27 cellular contexts compared by ENCODE assay signal in the genomic region with DNA sequence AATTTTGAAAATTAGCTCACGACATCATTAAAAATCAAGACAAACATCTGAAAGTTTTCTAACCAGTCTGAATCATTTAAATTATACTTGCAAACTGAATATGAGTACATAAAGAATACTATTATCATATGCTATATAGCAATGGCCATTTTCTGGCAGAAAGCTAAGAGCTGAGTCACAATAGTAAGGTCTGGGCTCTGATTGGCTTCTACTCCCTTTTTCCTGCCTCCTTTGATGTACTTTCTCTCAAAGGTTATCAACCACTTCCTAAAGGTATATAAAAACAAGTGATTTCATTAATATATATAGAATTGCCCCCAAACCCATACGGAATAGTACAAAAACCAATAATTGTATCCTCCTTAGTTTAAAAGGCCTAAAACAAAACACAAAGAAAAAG. TPM values are rescaled to one million over a fixed set of nuclear protein-coding genes. Genes with fewer than 3 reads are reported as not detected.
DNase-seq lines count a peak whose midpoint lies in the region; ATAC-seq and TF ChIP-seq lines count a peak whose summit lies in the region.
"Had no signal": no experiment of that assay in that cellular context is flagged by ENCODE, and none has a peak within 500 bp of the region (broad histone marks: within the 10 kb centered on the region; RNA-seq: fewer than 3 reads in every experiment).

No MANE protein-coding gene starts in this region.

- ATAC-seq in T-helper 17 cell: no peak
- ATAC-seq in stimulated activated naive CD8-positive, alpha-beta T cell treated with anti-CD3 and anti-CD28 coated beads, Interleukin-15, amount 100 ng/mL, for 72 hours: peak; percentile 49
- no peak for ATAC-seq in HG03097 (IDR thresholded peaks at IDR 0.05; ENCODE audit: low FRiP score, unreplicated experiment)
- no peak for ATAC-seq in GM21619 (IDR thresholded peaks at IDR 0.05; ENCODE audit: unreplicated experiment)
- ATAC-seq: left ventricle myocardium superior, pancreas, SK-N-SH treated with all-trans-retinoic acid at 6 μM for 48 hours had no signal

- no peak for DNase-seq in activated naive CD4-positive, alpha-beta T cell treated with anti-CD3 and anti-CD28 coated beads for 36 hours
- DNase-seq in activated naive CD4-positive, alpha-beta T cell treated with Interleukin-2 at 50 U/mL for 16 hours: no peak
- DNase-seq in T-helper 17 cell (no peak), NCI-H510A treated with DMSO at 0.1 percent for 48 hours (lab: John Stamatoyannopoulos, UW) (no peak)
- DNase-seq in stimulated activated naive CD8-positive, alpha-beta T cell treated with anti-CD3 and anti-CD28 coated beads, Interleukin-15, amount 100 ng/mL, for 72 hours: no peak
- DNase-seq: activated gamma-delta T cell treated with Interleukin-2 at 50 U/mL for 16 hours; DMS 273 treated with DMSO at 0.1 percent for 48 hours; HCEC 1CT; islet precursor cell; left ventricle myocardium superior; NCI-H1092 treated with DMSO at 0.1 percent for 48 hours; NCI-H1930; NCI-H2227 treated with DMSO at 0.1 percent for 48 hours; NCI-H774; pancreas; spleen; stimulated activated CD4-positive, alpha-beta T cell treated with anti-CD3 and anti-CD28 coated beads, Interleukin-4, amount 100 ng/mL, for 1 hour; T-helper 9 cell; tibial artery had no signal

- H3K4me1 Mint-ChIP-seq in activated naive CD4-positive, alpha-beta T cell treated with anti-CD3 and anti-CD28 coated beads for 36 hours (ENCODE audit: low read depth): peaks cover 30% of the 10 kb centered on the region
- peaks cover 26% of the 10 kb centered on the region for H3K4me1 Mint-ChIP-seq in T-helper 17 cell
- peaks cover 39% of the 10 kb centered on the region for H3K4me1 Mint-ChIP-seq in brain
- H3K4me1 Mint-ChIP-seq in stimulated activated naive CD8-positive, alpha-beta T cell treated with anti-CD3 and anti-CD28 coated beads, Interleukin-15, amount 100 ng/mL, for 72 hours: peaks cover 28% of the 10 kb centered on the region
- H3K4me1 Mint-ChIP-seq: nephron had no signal

- peaks cover 21% of the 10 kb centered on the region for H3K36me3 Mint-ChIP-seq in activated naive CD4-positive, alpha-beta T cell treated with anti-CD3 and anti-CD28 coated beads for 36 hours (ENCODE audit: low read depth)
- H3K36me3 Mint-ChIP-seq in T-helper 17 cell (ENCODE audit: low read depth) (peaks cover 3% of the 10 kb centered on the region), brain (no peaks in the 10 kb centered on the region)

- H3K4me3 Mint-ChIP-seq in activated naive CD4-positive, alpha-beta T cell treated with anti-CD3 and anti-CD28 coated beads for 36 hours: peak overlapping the region; percentile 35
- H3K4me3 Mint-ChIP-seq in T-helper 17 cell (peak overlapping the region; percentile 75), brain (peak overlapping the region in 3 of 5 experiments; percentile 19 to 59 (median 36))
- peak overlapping the region; percentile 64 to 81 for H3K4me3 Mint-ChIP-seq in stimulated activated naive CD8-positive, alpha-beta T cell treated with anti-CD3 and anti-CD28 coated beads, Interleukin-15, amount 100 ng/mL, for 72 hours
- H3K4me3 Mint-ChIP-seq: nephron had no signal

- H3K27me3 Mint-ChIP-seq in activated naive CD4-positive, alpha-beta T cell treated with anti-CD3 and anti-CD28 coated beads for 36 hours (ENCODE audit: low read depth): no peaks in the 10 kb centered on the region
- H3K27me3 Mint-ChIP-seq in T-helper 17 cell (no peaks in the 10 kb centered on the region), brain (peaks cover 18% of the 10 kb centered on the region)
- H3K27me3 Mint-ChIP-seq in stimulated activated naive CD8-positive, alpha-beta T cell treated with anti-CD3 and anti-CD28 coated beads, Interleukin-15, amount 100 ng/mL, for 72 hours: no peaks in the 10 kb centered on the region

- peak overlapping the region; percentile 52 for H3K27ac Mint-ChIP-seq in activated naive CD4-positive, alpha-beta T cell treated with anti-CD3 and anti-CD28 coated beads for 36 hours
- H3K27ac Mint-ChIP-seq in T-helper 17 cell: no peak overlapping the region
- peak overlapping the region in 2 of 5 experiments; percentile 21 to 33 for H3K27ac Mint-ChIP-seq in brain
- H3K27ac Mint-ChIP-seq in stimulated activated naive CD8-positive, alpha-beta T cell treated with anti-CD3 and anti-CD28 coated beads, Interleukin-15, amount 100 ng/mL, for 72 hours: peak overlapping the region; percentile 35 to 98
- H3K27ac Mint-ChIP-seq: nephron had no signal

- CTCF ChIA-PET in activated naive CD4-positive, alpha-beta T cell treated with anti-CD3 and anti-CD28 coated beads for 36 hours (lab: Charles Lee): interaction anchor here (0.7 to 2.2 kb wide), 7 partner anchors 11 to 98 kb away, joined by 3 to 9 read pairs (median 7); no protein-coding TSS in a partner anchor

- H3K9me3 Mint-ChIP-seq in activated naive CD4-positive, alpha-beta T cell treated with anti-CD3 and anti-CD28 coated beads for 36 hours: no peaks in the 10 kb centered on the region
- peaks cover 2 to 5% (median 3%) of the 10 kb centered on the region in 5 experiments for H3K9me3 Mint-ChIP-seq in brain
- H3K9me3 Mint-ChIP-seq in stimulated activated naive CD8-positive, alpha-beta T cell treated with anti-CD3 and anti-CD28 coated beads, Interleukin-15, amount 100 ng/mL, for 72 hours: no peaks in the 10 kb centered on the region

- no peaks in the 10 kb centered on the region for H3K9me3 ChIP-seq in T-helper 17 cell (ENCODE audit: control insufficient read depth, low read length, poor library complexity, severe bottlenecking)
- H3K9me3 ChIP-seq: pancreas, spleen, tibial artery had no signal

- TF ChIP-seq CTCF in brain (conservative IDR thresholded peaks at IDR 0.05): no peak

- intact Hi-C loops in activated naive CD4-positive, alpha-beta T cell treated with anti-CD3 and anti-CD28 coated beads for 36 hours (cut with micrococcal nuclease): no loop called here

RNA-seq across cellular contexts. Expression of a gene that starts 7.0 kb away (rescaled TPM):
- total RNA-seq in activated naive CD4-positive, alpha-beta T cell treated with anti-CD3 and anti-CD28 coated beads for 36 hours: 10 to 100 TPM; 15.3 to 15.4 TPM
- total RNA-seq in T-helper 17 cell: 100 to 1,000 TPM; 114 to 115 TPM
- 4.5 TPM for polyA plus RNA-seq in brain (ENCODE audit: insufficient read depth, low read depth, low replicate concordance)
- total RNA-seq: dermis microvascular lymphatic vessel endothelial cell, endothelial cell of umbilical vein, glomerular endothelial cell had no signal
- polyA plus RNA-seq: endothelial cell of umbilical vein had no signal

Comparison
In these comparisons a context has a peak if more than half of its experiments do, and no peak if none do; other contexts are left out.
1. RNA of a gene that starts 7.0 kb away (total RNA-seq): 114 to 115 TPM in T-helper 17 cell; 15.3 to 15.4 TPM in activated naive CD4-positive, alpha-beta T cell treated with anti-CD3 and anti-CD28 coated beads for 36 hours; every median in the first group is over 4 times any median in the second.
2. Peak in every context shown above with its lines, with median percentiles within 50 percentile points of each other: H3K4me3 Mint-ChIP-seq.